In the genomic region with DNA sequence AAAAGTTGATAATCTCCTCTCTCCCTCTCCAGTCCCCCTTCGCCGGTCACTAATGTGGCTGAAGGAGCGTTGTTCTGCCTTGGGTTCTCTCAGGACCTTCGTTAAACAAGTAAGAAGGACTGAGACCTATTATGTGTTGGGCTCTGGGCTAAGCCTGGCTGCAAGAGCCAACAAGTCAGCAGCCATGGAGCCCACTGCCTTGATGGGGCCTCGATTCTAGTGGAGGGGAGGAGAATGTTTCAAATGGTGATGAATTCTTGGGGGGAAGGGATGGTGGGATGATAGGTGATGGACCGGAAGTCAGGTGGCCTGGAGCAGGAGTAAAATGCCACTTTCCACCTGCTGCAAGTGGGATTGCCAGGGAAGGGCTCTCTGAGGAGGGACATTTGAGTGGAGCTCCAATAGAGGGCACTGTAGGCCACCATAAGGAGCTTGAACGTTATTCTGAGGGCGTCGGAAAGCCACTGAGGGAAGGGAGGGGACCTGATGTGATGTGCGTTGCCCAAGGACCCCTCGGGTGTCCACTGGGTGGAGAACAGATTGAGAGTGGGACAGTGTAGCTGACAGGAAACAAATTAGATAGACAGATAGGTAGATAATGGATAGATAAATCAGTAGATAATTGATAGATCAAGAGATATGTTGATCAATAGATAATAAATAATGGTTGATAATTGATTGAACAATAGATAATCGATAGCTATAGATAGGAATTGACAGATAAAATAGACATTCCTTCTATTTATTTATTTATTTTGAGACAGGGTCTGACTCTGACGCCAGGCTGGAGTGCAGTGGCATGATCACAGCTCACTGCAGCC, we compare ENCODE assay signal across 9 cellular contexts. TPM values are rescaled to one million over a fixed set of nuclear protein-coding genes. Genes with fewer than 3 reads are reported as not detected.
DNase-seq lines count a peak whose midpoint lies in the region; ATAC-seq and TF ChIP-seq lines count a peak whose summit lies in the region.
"Had no signal": no experiment of that assay in that cellular context is flagged by ENCODE, and none has a peak within 500 bp of the region (broad histone marks: within the 10 kb centered on the region; RNA-seq: fewer than 3 reads in every experiment).

No MANE protein-coding gene starts in this region.

- DNase-seq in DMS79 (lab: John Stamatoyannopoulos, UW): peak; percentile 26
- peak; percentile 60 for DNase-seq in Jurkat, Clone E6-1 (ENCODE audit: low read depth, low spot score)
- peak; percentile 65 for DNase-seq in OCI-LY7 (ENCODE audit: low spot score)
- peak; percentile 62 for DNase-seq in MCF 10A (ENCODE audit: unreplicated experiment)
- no peak for DNase-seq in left colon
- no peak for DNase-seq in uterus
- no peak for DNase-seq in T1000 (lab: John Stamatoyannopoulos, UW)

- H3K4me3 Mint-ChIP-seq in MCF 10A (ENCODE audit: unreplicated experiment): no peak overlapping the region

- no peak for TF ChIP-seq POLR2A in uterus (IDR thresholded peaks at IDR 0.05)

- TF ChIP-seq CTCF in OCI-LY7 (conservative IDR thresholded peaks at IDR 0.05; ENCODE audit: low read length): peak; percentile 85
- TF ChIP-seq CTCF in MCF 10A (IDR thresholded peaks at IDR 0.05; ENCODE audit: unreplicated experiment): peak; percentile 66
- peak; percentile 17 to 40 (median 35) for TF ChIP-seq CTCF in uterus (IDR thresholded peaks at IDR 0.05)

- H3K4me2 ChIP-seq in OCI-LY7 (ENCODE audit: low read length): no peak overlapping the region

- POLR2A ChIA-PET in OCI-LY7 (lab: Charles Lee) (no interaction called here), MCF 10A (lab: Yijun Ruan, JAX) (interaction anchor here (0.5 to 2.0 kb wide), 8 partner anchors 49 to 1382 kb away, joined by 3 to 5 read pairs (median 4); partner anchors contain the start of genes ITGA3 and NGFR)

- H3K79me2 ChIP-seq in OCI-LY7 (ENCODE audit: insufficient read depth, low read depth, low read length): no peaks in the 10 kb centered on the region

- H3K27ac Mint-ChIP-seq in MCF 10A (ENCODE audit: low read depth, unreplicated experiment): no peak overlapping the region

- H3K9me3 Mint-ChIP-seq in MCF 10A (ENCODE audit: unreplicated experiment): no peaks in the 10 kb centered on the region

- H3K36me3 Mint-ChIP-seq in MCF 10A (ENCODE audit: insufficient read depth, unreplicated experiment): no peaks in the 10 kb centered on the region

- no peaks in the 10 kb centered on the region for H3K9me2 ChIP-seq in OCI-LY7 (ENCODE audit: insufficient read depth, low read length)

- peaks cover 11% of the 10 kb centered on the region for H3K27me3 Mint-ChIP-seq in MCF 10A (ENCODE audit: insufficient read depth, unreplicated experiment)

- BruUV-seq in OCI-LY7 (replicated peaks; lab: Mats Ljungman, UMichigan) (no TSS peak), MCF 10A (replicated peaks; lab: Mats Ljungman, UMichigan) (no TSS peak)

- H3K4me1 Mint-ChIP-seq in MCF 10A (ENCODE audit: insufficient read depth, unreplicated experiment): peaks cover 12% of the 10 kb centered on the region

- ATAC-seq in left colon (peak; percentile 73), HG02623 (IDR thresholded peaks at IDR 0.05; ENCODE audit: unreplicated experiment) (no peak)

- intact Hi-C loops in OCI-LY7 (cut with micrococcal nuclease; ENCODE audit: unreplicated experiment) (loop anchor here (2.0 kb wide), 2 partner anchors 63 to 243 kb away; partner anchors contain the start of gene NGFR), MCF 10A (cut with micrococcal nuclease) (loop anchor here (1.0 to 2.0 kb wide), 3 partner anchors 9 to 304 kb away; no protein-coding TSS in a partner anchor), left colon (cut with DNase I, micrococcal nuclease) (no loop called here), uterus (cut with DNase I; ENCODE audit: low total_unique reads) (loop anchor here (5.0 kb wide), 2 partner anchors 60 to 125 kb away; partner anchors contain the start of gene NGFR)

- CTCF ChIA-PET in OCI-LY7 (lab: Charles Lee; ENCODE audit: unreplicated experiment): interaction anchor here (0.5 to 0.8 kb wide), 6 partner anchors 10 to 1097 kb away, joined by 3 to 5 read pairs (median 3); no protein-coding TSS in a partner anchor
- CTCF ChIA-PET in MCF 10A (lab: Yijun Ruan, JAX): interaction anchor here (0.6 to 9.8 kb wide), 47 partner anchors 8 to 608 kb away, joined by 3 to 165 read pairs (median 5); partner anchors contain the start of genes FAM117A, NGFR and PHB1

- no peak overlapping the region for H3K4me3 ChIP-seq in Jurkat, Clone E6-1 (ENCODE audit: low read length)
- H3K4me3 ChIP-seq in OCI-LY7 (ENCODE audit: low read depth, low read length, poor library complexity, severe bottlenecking): no peak overlapping the region
- H3K4me3 ChIP-seq in uterus: no peak overlapping the region

- peaks cover 3% of the 10 kb centered on the region for H3K4me1 ChIP-seq in OCI-LY7 (ENCODE audit: insufficient read depth, low read length, poor library complexity, severe bottlenecking)
- H3K4me1 ChIP-seq in uterus: peaks cover 0 to 5% of the 10 kb centered on the region in 2 donors

- no peaks in the 10 kb centered on the region for H3K36me3 ChIP-seq in OCI-LY7 (ENCODE audit: insufficient read depth, low read length)
- H3K36me3 ChIP-seq in uterus: no peaks in the 10 kb centered on the region

- no peaks in the 10 kb centered on the region for H4K20me1 ChIP-seq in OCI-LY7 (ENCODE audit: insufficient read depth, low read length)

- no peaks in the 10 kb centered on the region for H3K27me3 ChIP-seq in uterus

- H2AFZ ChIP-seq in OCI-LY7 (ENCODE audit: low read length): no peak overlapping the region

- H3K27ac ChIP-seq in OCI-LY7 (ENCODE audit: low read depth, low read length, poor library complexity, severe bottlenecking) (no peak overlapping the region), uterus (no peak overlapping the region)

- H3K9me3 ChIP-seq in OCI-LY7 (ENCODE audit: low read length) (no peaks in the 10 kb centered on the region), uterus (no peaks in the 10 kb centered on the region)

RNA-seq across cellular contexts. Expression of gene NXPH3, which starts 18.3 kb away (rescaled TPM):
- polyA plus RNA-seq in Jurkat, Clone E6-1 (2012; ENCODE audit: insufficient read depth, insufficient read length): not detected
- total RNA-seq in OCI-LY7 (2014; rRNA removed; shearing (Covaris generic)): not detected in 2 replicates
- total RNA-seq in OCI-LY7 (2022): not detected in 2 replicates
- not detected in 2 replicates for total RNA-seq in MCF 10A (2022)
- total RNA-seq in left colon: 1 to 10 TPM in 1 of 2 donors, under 1 TPM in 1; 0.70 to 3.6 TPM
- total RNA-seq in uterus: 10 to 100 TPM in 2 of 4 donors, 1 to 10 TPM in 2; 5.8 to 24.3 (median 9.0) TPM
- total RNA-seq: T-helper 2 cell treated with Interferon-gamma antibody and Interleukin-4, amounts not matched to agents 100 ng/mL and 5 ng/mL, for 36 hours had no signal

Comparison
In these comparisons a context has a peak if more than half of its experiments do, and no peak if none do; other contexts are left out.
1. DNase-seq: peak in DMS79 (single experiment), Jurkat, Clone E6-1 (single experiment), OCI-LY7 (single experiment) and MCF 10A (single experiment); none in left colon (0 of 2), uterus (0 of 2) and T1000 (single experiment).
2. CTCF ChIP-seq: peak in every context shown above with its lines; median percentile 85 in OCI-LY7; 66 in MCF 10A; 35 in uterus.
3. intact Hi-C loops: an anchor here in OCI-LY7 (2.0 kb wide), MCF 10A (1.0 to 2.0 kb wide) and uterus (5.0 kb wide); none called in left colon.